Comparison of ENCODE assay signal across 9 cellular contexts in the genomic region with DNA sequence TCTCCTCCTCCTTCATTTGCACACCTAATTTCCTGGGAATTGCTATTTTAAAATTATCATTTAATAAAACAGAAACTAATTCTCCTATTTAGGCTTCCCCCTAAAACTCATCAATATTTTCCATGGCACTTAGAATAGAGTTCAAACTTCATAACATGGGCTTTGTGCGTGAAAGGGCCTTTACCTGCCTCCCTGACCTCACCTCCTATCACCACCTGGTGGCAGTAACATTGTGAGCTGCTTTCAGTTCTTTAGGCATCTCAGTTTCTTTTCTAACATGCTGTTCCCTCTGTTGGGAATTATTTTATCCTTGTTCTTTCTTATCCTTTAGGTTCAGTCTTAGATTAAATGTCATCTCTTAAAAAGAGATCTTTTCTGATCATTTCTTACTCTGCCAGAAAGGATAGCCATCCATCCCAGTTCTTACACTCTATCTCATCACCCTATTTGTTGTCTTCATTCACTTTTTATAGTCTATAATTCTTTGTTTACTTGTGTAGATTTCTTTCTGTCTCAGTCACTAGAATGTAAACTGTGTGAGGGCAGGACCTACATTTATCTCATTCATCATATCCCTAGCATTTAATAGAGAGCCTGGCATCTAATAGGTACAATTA.
DNase-seq lines count a peak whose midpoint lies in the region; ATAC-seq and TF ChIP-seq lines count a peak whose summit lies in the region.
"Had no signal": no experiment of that assay in that cellular context is flagged by ENCODE, and none has a peak within 500 bp of the region (broad histone marks: within the 10 kb centered on the region; RNA-seq: fewer than 3 reads in every experiment).

No MANE protein-coding gene starts in this region.

- no peaks in the 10 kb centered on the region for H4K20me1 ChIP-seq in KMS-11 (ENCODE audit: insufficient read depth)
- H4K20me1 ChIP-seq: BLaER1 treated with 17β-estradiol and CSF1 and Interleukin-3, amounts not matched to agents 10 nM and 100 nM had no signal

- H3K27me3 Mint-ChIP-seq in nephron progenitor cell (ENCODE audit: low read depth, poor library complexity): no peaks in the 10 kb centered on the region

- H3K4me3 Mint-ChIP-seq in nephron progenitor cell: no peak overlapping the region

- H3K9me3 Mint-ChIP-seq in nephron progenitor cell: no peaks in the 10 kb centered on the region

- no peaks in the 10 kb centered on the region for H3K79me2 ChIP-seq in KMS-11 (ENCODE audit: insufficient read depth, low read depth)

- no peak overlapping the region for H3K9ac ChIP-seq in KMS-11
- H3K9ac ChIP-seq: BLaER1 treated with 17β-estradiol and CSF1 and Interleukin-3, amounts not matched to agents 10 nM and 100 nM had no signal

- H3K4me3 ChIP-seq in KMS-11 (IDR thresholded peaks at IDR 0.05; ENCODE audit: insufficient read depth, low read depth, low read length): no peak overlapping the region
- H3K4me3 ChIP-seq: BLaER1 treated with 17β-estradiol and CSF1 and Interleukin-3, amounts not matched to agents 10 nM and 100 nM had no signal

- TF ChIP-seq CTCF in KMS-11 (conservative IDR thresholded peaks at IDR 0.05; ENCODE audit: low read depth, low read length) (peak; percentile 62), nephron progenitor cell (IDR thresholded peaks at IDR 0.05) (peak; percentile 46)

- H3K27ac Mint-ChIP-seq in nephron progenitor cell: no peak overlapping the region

- peaks cover 10% of the 10 kb centered on the region for H3K4me1 ChIP-seq in KMS-11 (ENCODE audit: low read depth, poor library complexity, severe bottlenecking)

- H3K27ac ChIP-seq in KMS-11: no peak overlapping the region
- H3K27ac ChIP-seq: BLaER1 treated with 17β-estradiol and CSF1 and Interleukin-3, amounts not matched to agents 10 nM and 100 nM had no signal

- no peaks in the 10 kb centered on the region for H3K27me3 ChIP-seq in KMS-11 (ENCODE audit: insufficient read depth, low read depth)
- H3K27me3 ChIP-seq: BLaER1 treated with 17β-estradiol and CSF1 and Interleukin-3, amounts not matched to agents 10 nM and 100 nM had no signal

- no peak overlapping the region for H3K4me2 ChIP-seq in KMS-11
- H3K4me2 ChIP-seq: BLaER1 treated with 17β-estradiol and CSF1 and Interleukin-3, amounts not matched to agents 10 nM and 100 nM had no signal

- H2AFZ ChIP-seq in KMS-11 (ENCODE audit: low read depth): no peak overlapping the region

- no peak for ATAC-seq in GM19351 (IDR thresholded peaks at IDR 0.05; ENCODE audit: unreplicated experiment)

- H3K36me3 ChIP-seq in KMS-11 (ENCODE audit: insufficient read depth): no peaks in the 10 kb centered on the region

- peak; percentile 14 for DNase-seq in NCI-H510A treated with DMSO at 0.1 percent for 48 hours (lab: John Stamatoyannopoulos, UW)
- no peak for DNase-seq in NCI-H510A (lab: John Stamatoyannopoulos, UW)
- DNase-seq in astrocyte of the hippocampus (ENCODE audit: low read depth, low spot score): peak; percentile 13
- no peak for DNase-seq in nephron progenitor cell
- DNase-seq in stimulated activated naive CD4-positive, alpha-beta T cell treated with Interleukin-2 at 50 U/mL for 16 hours (lab: John Stamatoyannopoulos, UW): no peak
- no peak for DNase-seq in COR-L47 (lab: John Stamatoyannopoulos, UW)

- H3K36me3 Mint-ChIP-seq in nephron progenitor cell (ENCODE audit: low read depth): peaks cover 8% of the 10 kb centered on the region

- H3K4me1 Mint-ChIP-seq in nephron progenitor cell: no peaks in the 10 kb centered on the region

Comparison
In these comparisons a context has a peak if more than half of its experiments do, and no peak if none do; other contexts are left out.
1. DNase-seq: peak in NCI-H510A treated with DMSO at 0.1 percent for 48 hours (single experiment) and astrocyte of the hippocampus (single experiment); none in NCI-H510A (single experiment), nephron progenitor cell (single experiment), stimulated activated naive CD4-positive, alpha-beta T cell treated with Interleukin-2 at 50 U/mL for 16 hours (single experiment) and COR-L47 (single experiment).